ENCODE assay signal across 23 cellular contexts in genomic region chr7:35446091-35446490, GRCh38.
"Had no signal": no experiment of that assay in that cellular context is flagged by ENCODE, and none has a peak within 500 bp of the region (broad histone marks: within the 10 kb centered on the region; RNA-seq: fewer than 3 reads in every experiment).

No MANE protein-coding gene starts in this region.

- ATAC-seq: foreskin keratinocyte; left colon; lower lobe of right lung; natural killer cell; sciatic nerve; stimulated activated memory B cell treated with anti-CD40 and anti-IgM and Interleukin-4, amounts not matched to agents 10 μg/mL and 1 μg/mL and 100 μg/mL, for 72 hours; stimulated activated naive CD8-positive, alpha-beta T cell treated with anti-CD3 and anti-CD28 coated beads, Interleukin-15, amount 100 ng/mL, for 72 hours; upper lobe of right lung had no signal

- H3K4me3 ChIP-seq: esophagus muscularis mucosa, lower lobe of right lung, skin epidermis, upper lobe of right lung had no signal

- H3K27ac ChIP-seq: esophagus muscularis mucosa, foreskin keratinocyte, lower lobe of right lung, skin epidermis, upper lobe of right lung, VCaP had no signal

- H3K4me1 ChIP-seq: esophagus muscularis mucosa, foreskin keratinocyte, lower lobe of right lung, upper lobe of right lung had no signal

- DNase-seq: activated CD4-positive, alpha-beta T cell treated with anti-CD3 and anti-CD28 coated beads for 4 hours; activated CD4-positive, alpha-beta T cell treated with anti-CD3 and anti-CD28 coated beads, Interleukin-2, amount 50 U/mL, for 4 hours; activated effector memory CD4-positive, alpha-beta T cell treated with Interleukin-2 at 50 U/mL for 16 hours; activated naive CD4-positive, alpha-beta T cell treated with Interleukin-2 at 50 U/mL for 16 hours; activated T-cell treated with anti-CD3 and anti-CD28 coated beads for 4 hours; aorta; caudate nucleus; foreskin keratinocyte; left colon; lower lobe of right lung; mesenchymal stem cell; natural killer cell; posterior cingulate gyrus; stimulated activated CD4-positive, alpha-beta T cell treated with anti-CD3 and anti-CD28 coated beads, Interleukin-4, amount 100 ng/mL, for 24 hours; stimulated activated naive CD8-positive, alpha-beta T cell treated with anti-CD3 and anti-CD28 coated beads, Interleukin-15, amount 100 ng/mL, for 72 hours; substantia nigra; T-helper 9 cell; upper lobe of right lung had no signal

- H3K27me3 ChIP-seq: esophagus muscularis mucosa, foreskin keratinocyte, upper lobe of right lung had no signal

- H3K9me3 ChIP-seq: esophagus muscularis mucosa, lower lobe of right lung, upper lobe of right lung had no signal

- H3K36me3 ChIP-seq: esophagus muscularis mucosa, lower lobe of right lung, upper lobe of right lung had no signal
